In the genomic region with DNA sequence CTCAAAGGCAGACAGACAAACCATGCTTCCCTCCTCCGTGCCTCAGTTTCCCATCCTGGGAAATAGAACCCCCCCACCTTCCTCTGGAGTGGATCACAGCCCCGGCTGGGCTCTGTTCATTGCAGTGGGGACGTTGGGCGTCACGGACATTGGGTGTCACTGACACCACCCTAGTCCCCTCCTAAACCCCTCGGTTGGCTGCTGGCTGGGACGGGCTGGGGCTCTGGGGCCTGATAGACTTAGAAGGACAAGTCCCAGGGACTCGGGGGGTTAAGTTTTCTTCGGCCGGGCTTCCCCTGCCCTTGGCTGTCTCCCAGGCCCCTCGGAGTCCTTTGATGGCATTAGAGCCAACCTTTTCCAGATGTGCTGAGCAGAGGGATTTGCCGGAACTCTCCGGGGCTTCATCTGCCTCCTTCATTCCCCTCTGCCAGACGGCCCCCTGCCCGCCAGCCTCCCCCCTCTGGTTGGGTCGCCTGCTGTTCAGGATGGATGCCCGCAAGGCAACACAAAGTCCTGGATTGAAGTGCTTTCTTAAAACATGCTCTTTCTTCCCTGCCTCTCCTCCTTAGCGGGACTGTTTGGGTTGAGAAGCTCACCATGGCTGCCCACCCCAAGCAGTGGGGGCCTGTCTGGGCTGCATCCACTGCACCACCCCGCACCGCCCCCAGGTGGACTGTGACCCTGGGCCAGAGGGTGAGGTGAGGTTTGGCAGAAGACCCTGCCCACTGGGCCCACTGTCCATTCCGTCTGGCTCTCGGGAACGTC, we compare ENCODE assay signal across 17 cellular contexts.
"Had no signal": no experiment of that assay in that cellular context is flagged by ENCODE, and none has a peak within 500 bp of the region (broad histone marks: within the 10 kb centered on the region; RNA-seq: fewer than 3 reads in every experiment).

No MANE protein-coding gene starts in this region.

- H3K27me3 ChIP-seq: ovary, testis had no signal

- DNase-seq: activated B cell treated with CpG ODN at 0.5 μM for 24 hours; activated CD4-positive, alpha-beta T cell treated with anti-CD3 and anti-CD28 coated beads, Interleukin-2, amount 10 ng/mL, durations not matched to agents 24 days and 14 days; activated CD8-positive, alpha-beta memory T cell treated with anti-CD3 and anti-CD28 coated beads, Interleukin-2, amount 50 U/mL, for 4 hours; activated CD8-positive, alpha-beta T cell treated with anti-CD3 and anti-CD28 coated beads, Interleukin-2, amount 10 ng/mL, durations not matched to agents 7 days and 5 days; activated naive CD8-positive, alpha-beta T cell treated with anti-CD3 and anti-CD28 coated beads, Interleukin-2, amount 10 ng/mL, durations not matched to agents 7 days and 5 days; central memory CD4-positive, alpha-beta T cell; cortex of kidney; effector memory CD4-positive, alpha-beta T cell; foreskin keratinocyte; head of caudate nucleus; ovary; stimulated activated CD4-positive, alpha-beta T cell treated with anti-CD3 and anti-CD28 coated beads, Interleukin-1b, Interleukin-23, amount 100 ng/mL, for 48 hours; stomach; T-helper 2 cell; testis had no signal

- H3K27ac Mint-ChIP-seq: activated B cell treated with CpG ODN at 0.5 μM for 24 hours; activated CD4-positive, alpha-beta T cell treated with anti-CD3 and anti-CD28 coated beads, Interleukin-2, amount 10 ng/mL, durations not matched to agents 24 days and 14 days; activated CD8-positive, alpha-beta T cell treated with anti-CD3 and anti-CD28 coated beads, Interleukin-2, amount 10 ng/mL, durations not matched to agents 7 days and 5 days; activated naive CD8-positive, alpha-beta T cell treated with anti-CD3 and anti-CD28 coated beads, Interleukin-2, amount 10 ng/mL, durations not matched to agents 7 days and 5 days had no signal

- H3K36me3 ChIP-seq: ovary, stomach had no signal

- H3K4me3 ChIP-seq: ovary, stomach, testis had no signal

- H3K4me3 Mint-ChIP-seq: activated B cell treated with CpG ODN at 0.5 μM for 24 hours; activated CD4-positive, alpha-beta T cell treated with anti-CD3 and anti-CD28 coated beads, Interleukin-2, amount 10 ng/mL, durations not matched to agents 24 days and 14 days; activated CD8-positive, alpha-beta T cell treated with anti-CD3 and anti-CD28 coated beads, Interleukin-2, amount 10 ng/mL, durations not matched to agents 7 days and 5 days; activated naive CD8-positive, alpha-beta T cell treated with anti-CD3 and anti-CD28 coated beads, Interleukin-2, amount 10 ng/mL, durations not matched to agents 7 days and 5 days had no signal

- H3K9me3 ChIP-seq: ovary, stomach, testis had no signal

- H3K4me1 ChIP-seq: foreskin keratinocyte, stomach, testis had no signal

- H3K4me1 Mint-ChIP-seq: activated B cell treated with CpG ODN at 0.5 μM for 24 hours; activated CD4-positive, alpha-beta T cell treated with anti-CD3 and anti-CD28 coated beads, Interleukin-2, amount 10 ng/mL, durations not matched to agents 24 days and 14 days; activated naive CD8-positive, alpha-beta T cell treated with anti-CD3 and anti-CD28 coated beads, Interleukin-2, amount 10 ng/mL, durations not matched to agents 7 days and 5 days had no signal

- H3K27ac ChIP-seq: foreskin keratinocyte, ovary, stomach, testis had no signal

- H3K36me3 Mint-ChIP-seq: activated naive CD8-positive, alpha-beta T cell treated with anti-CD3 and anti-CD28 coated beads, Interleukin-2, amount 10 ng/mL, durations not matched to agents 7 days and 5 days; brain had no signal

- H3K9me3 Mint-ChIP-seq: activated B cell treated with CpG ODN at 0.5 μM for 24 hours; activated CD4-positive, alpha-beta T cell treated with anti-CD3 and anti-CD28 coated beads, Interleukin-2, amount 10 ng/mL, durations not matched to agents 24 days and 14 days; activated naive CD8-positive, alpha-beta T cell treated with anti-CD3 and anti-CD28 coated beads, Interleukin-2, amount 10 ng/mL, durations not matched to agents 7 days and 5 days had no signal

- ATAC-seq: activated CD8-positive, alpha-beta T cell treated with anti-CD3 and anti-CD28 coated beads, Interleukin-2, amount 10 ng/mL, durations not matched to agents 7 days and 5 days; foreskin keratinocyte; left lobe of liver had no signal
